In the genomic region with DNA sequence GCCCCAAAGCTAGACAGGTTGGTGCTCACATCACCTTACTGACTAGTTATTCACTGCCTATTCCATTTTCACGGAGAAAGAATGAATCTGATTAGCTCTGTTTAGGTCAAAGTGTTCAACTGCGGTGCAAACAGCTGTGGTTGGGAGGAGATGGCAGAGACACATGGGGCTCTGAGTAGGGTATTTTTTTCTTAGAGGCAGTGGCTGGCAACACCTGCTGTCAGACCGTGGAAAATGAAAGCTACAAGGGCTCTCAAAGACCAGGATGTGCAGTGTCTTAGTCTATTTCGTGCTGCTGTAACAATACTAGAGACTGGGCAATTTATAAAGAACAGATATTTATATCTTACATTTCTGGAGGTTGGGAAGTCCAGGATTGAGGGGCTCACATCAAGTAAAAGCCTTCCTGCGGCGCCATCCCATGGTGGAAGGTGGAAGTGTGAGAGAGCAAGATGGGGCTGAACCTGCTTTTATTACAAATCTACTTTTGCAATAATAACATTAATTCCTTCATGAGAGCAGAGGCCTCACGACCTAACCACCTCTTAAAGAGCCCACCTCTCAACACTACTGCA, we compare ENCODE assay signal across 10 cellular contexts. TPM values are rescaled to one million over a fixed set of nuclear protein-coding genes. Genes with fewer than 3 reads are reported as not detected.
A peak's percentile ranks its signal among the peaks of the same experiment; 100 is the strongest.
DNase-seq lines count a peak whose midpoint lies in the region; ATAC-seq and TF ChIP-seq lines count a peak whose summit lies in the region.
"Had no signal": no experiment of that assay in that cellular context is flagged by ENCODE, and none has a peak within 500 bp of the region (broad histone marks: within the 10 kb centered on the region; RNA-seq: fewer than 3 reads in every experiment).

No MANE protein-coding gene starts in this region.

- no peaks in the 10 kb centered on the region for H3K79me2 ChIP-seq in GM23338 (replicated peaks; ENCODE audit: insufficient read depth)

- no peaks in the 10 kb centered on the region for H3K36me3 ChIP-seq in GM23338 (ENCODE audit: insufficient read depth)

- H3K4me3 ChIP-seq in GM23338: no peak overlapping the region

- H3K36me3 Mint-ChIP-seq in activated CD4-positive, alpha-beta T cell treated with anti-CD3 and anti-CD28 coated beads for 36 hours (ENCODE audit: low read depth): no peaks in the 10 kb centered on the region
- no peaks in the 10 kb centered on the region for H3K36me3 Mint-ChIP-seq in GM23338 (ENCODE audit: low read depth)
- H3K36me3 Mint-ChIP-seq in T-helper 1 cell treated with Interleukin-12 subunit alpha and Interleukin-12 subunit beta and Interleukin-4 antibody, amounts not matched to agents 30 μg/mL and 1 μg/mL, for 36 hours (ENCODE audit: low read depth): no peaks in the 10 kb centered on the region

- H3K4me3 Mint-ChIP-seq in activated CD4-positive, alpha-beta T cell treated with anti-CD3 and anti-CD28 coated beads for 36 hours: no peak overlapping the region
- H3K4me3 Mint-ChIP-seq in GM23338: no peak overlapping the region
- peak overlapping the region; percentile 22 for H3K4me3 Mint-ChIP-seq in T-helper 1 cell treated with Interleukin-12 subunit alpha and Interleukin-12 subunit beta and Interleukin-4 antibody, amounts not matched to agents 30 μg/mL and 1 μg/mL, for 36 hours

- H3K4me2 ChIP-seq in GM23338: no peak overlapping the region

- POLR2A ChIA-PET in activated CD4-positive, alpha-beta T cell treated with anti-CD3 and anti-CD28 coated beads for 36 hours (lab: Charles Lee): no interaction called here

- intact Hi-C loops in activated CD4-positive, alpha-beta T cell treated with anti-CD3 and anti-CD28 coated beads for 36 hours (cut with DNase I, micrococcal nuclease): no loop called here

- H3K4me1 ChIP-seq in GM23338 (ENCODE audit: insufficient read depth): 0 out of 2 replicates have a peak, but pooled peaks cover 3% of the 10 kb centered on the region

- no peaks in the 10 kb centered on the region for H3K9me2 ChIP-seq in GM23338 (ENCODE audit: insufficient read depth)

- no peaks in the 10 kb centered on the region for H3K27me3 ChIP-seq in GM23338 (ENCODE audit: insufficient read depth)

- no peak overlapping the region for H2AFZ ChIP-seq in GM23338

- DNase-seq in activated CD4-positive, alpha-beta T cell treated with anti-CD3 and anti-CD28 coated beads for 36 hours: peak; percentile 30
- no peak for DNase-seq in activated CD4-positive, alpha-beta T cell treated with anti-CD3 and anti-CD28 coated beads, Interleukin-2, amount 50 U/mL, for 4 hours
- DNase-seq in GM23338 (ENCODE audit: low spot score): peak; percentile 57
- DNase-seq in lung microvascular endothelial cell (ENCODE audit: low read depth in 2 of 2): peak; percentile 21 to 34
- DNase-seq in NCI-H1694 (lab: John Stamatoyannopoulos, UW): no peak
- DNase-seq in LoVo (ENCODE audit: low spot score): no peak
- DNase-seq in effector CD4-positive, alpha-beta T cell: no peak

- H3K27me3 Mint-ChIP-seq in activated CD4-positive, alpha-beta T cell treated with anti-CD3 and anti-CD28 coated beads for 36 hours: no peaks in the 10 kb centered on the region
- no peaks in the 10 kb centered on the region for H3K27me3 Mint-ChIP-seq in GM23338 (ENCODE audit: insufficient read depth, low read depth, poor library complexity)
- H3K27me3 Mint-ChIP-seq in T-helper 1 cell treated with Interleukin-12 subunit alpha and Interleukin-12 subunit beta and Interleukin-4 antibody, amounts not matched to agents 30 μg/mL and 1 μg/mL, for 36 hours (ENCODE audit: low read depth): no peaks in the 10 kb centered on the region

- H4K20me1 ChIP-seq in GM23338 (replicated peaks; ENCODE audit: insufficient read depth): no peaks in the 10 kb centered on the region

- no peak overlapping the region for H3K27ac ChIP-seq in GM23338 (ENCODE audit: low read depth)
- H3K27ac ChIP-seq: HL-60 had no signal

- H3K27ac Mint-ChIP-seq in activated CD4-positive, alpha-beta T cell treated with anti-CD3 and anti-CD28 coated beads for 36 hours: no peak overlapping the region
- H3K27ac Mint-ChIP-seq in GM23338: no peak overlapping the region
- peak overlapping the region; percentile 67 for H3K27ac Mint-ChIP-seq in T-helper 1 cell treated with Interleukin-12 subunit alpha and Interleukin-12 subunit beta and Interleukin-4 antibody, amounts not matched to agents 30 μg/mL and 1 μg/mL, for 36 hours

- no peaks in the 10 kb centered on the region for H3K9me3 Mint-ChIP-seq in activated CD4-positive, alpha-beta T cell treated with anti-CD3 and anti-CD28 coated beads for 36 hours (ENCODE audit: low read depth)
- H3K9me3 Mint-ChIP-seq in GM23338: no peaks in the 10 kb centered on the region
- no peaks in the 10 kb centered on the region for H3K9me3 Mint-ChIP-seq in T-helper 1 cell treated with Interleukin-12 subunit alpha and Interleukin-12 subunit beta and Interleukin-4 antibody, amounts not matched to agents 30 μg/mL and 1 μg/mL, for 36 hours

- H3K4me1 Mint-ChIP-seq in activated CD4-positive, alpha-beta T cell treated with anti-CD3 and anti-CD28 coated beads for 36 hours: peaks cover 4% of the 10 kb centered on the region
- H3K4me1 Mint-ChIP-seq in GM23338: peaks cover 4% of the 10 kb centered on the region; the same call in 2 of the 3 replicates
- H3K4me1 Mint-ChIP-seq in T-helper 1 cell treated with Interleukin-12 subunit alpha and Interleukin-12 subunit beta and Interleukin-4 antibody, amounts not matched to agents 30 μg/mL and 1 μg/mL, for 36 hours (ENCODE audit: low read depth): peaks cover 10% of the 10 kb centered on the region

- TF ChIP-seq CTCF in GM23338 (conservative IDR thresholded peaks at IDR 0.05; ENCODE audit: low read depth in 2 of 2): peak; percentile 64 to 75

- peak; percentile 57 for ATAC-seq in activated CD4-positive, alpha-beta T cell treated with anti-CD3 and anti-CD28 coated beads for 36 hours
- peak; percentile 45; the same call in 2 of the 3 replicates for ATAC-seq in GM23338

- CTCF ChIA-PET in activated CD4-positive, alpha-beta T cell treated with anti-CD3 and anti-CD28 coated beads for 36 hours (lab: Charles Lee): interaction anchor here (0.8 to 1.0 kb wide), 2 partner anchors 14 to 181 kb away, joined by 3 to 5 read pairs; no protein-coding TSS in a partner anchor

- H3F3A ChIP-seq in GM23338 (replicated peaks; ENCODE audit: low read depth): no peaks in the 10 kb centered on the region

TF ChIP-seq in GM23338, 12 proteins besides CTCF, POLR2A, EP300 and RAD21 (continues in another document):
- TF ChIP-seq EZH2 (IDR thresholded peaks at IDR 0.05; ENCODE audit: low read depth, unreplicated experiment): no peak
- TF ChIP-seq POLR2AphosphoS5 (IDR thresholded peaks at IDR 0.05; ENCODE audit: low read depth): no peak
- TF ChIP-seq ZNF331 (CRISPR knock-in tag; IDR thresholded peaks at IDR 0.05; ENCODE audit: low read depth): no peak
- no peak for TF ChIP-seq STAT1 (IDR thresholded peaks at IDR 0.05; ENCODE audit: unreplicated experiment)
- no peak for TF ChIP-seq ETS1 (IDR thresholded peaks at IDR 0.05)
- no peak for TF ChIP-seq ZNF114 (CRISPR knock-in tag; IDR thresholded peaks at IDR 0.05)
- no peak for TF ChIP-seq REST (IDR thresholded peaks at IDR 0.05; ENCODE audit: unreplicated experiment)
- TF ChIP-seq CREB1 (CRISPR knock-in tag; IDR thresholded peaks at IDR 0.05; ENCODE audit: low read depth): no peak
- no peak for TF ChIP-seq NANOG (IDR thresholded peaks at IDR 0.05; ENCODE audit: borderline replicate concordance)
- TF ChIP-seq JUNB (IDR thresholded peaks at IDR 0.05; ENCODE audit: unreplicated experiment): no peak
- no peak for TF ChIP-seq EZH2phosphoT487 (IDR thresholded peaks at IDR 0.05; ENCODE audit: unreplicated experiment)

RNA-seq across cellular contexts. Expression of gene NYX, which starts 10.6 kb away (rescaled TPM):
- not detected for total RNA-seq in activated CD4-positive, alpha-beta T cell treated with anti-CD3 and anti-CD28 coated beads for 36 hours
- total RNA-seq in GM23338 (2014; rRNA removed; shearing (Covaris generic)): 0.21 TPM in 1 of 2 replicates, not detected in the other
- polyA plus RNA-seq in GM23338 (2016; fragmentation: Nextera tagmentation; extraction: Ambion mirVana): 0.34 TPM in 1 of 2 replicates, not detected in the other
- total RNA-seq in lung microvascular endothelial cell: not detected in 2 replicates
- total RNA-seq: NCI-H460 had no signal

Comparison
In these comparisons a context has a peak if more than half of its experiments do, and no peak if none do; other contexts are left out.
1. DNase-seq: peak in activated CD4-positive, alpha-beta T cell treated with anti-CD3 and anti-CD28 coated beads for 36 hours (single experiment), GM23338 (single experiment) and lung microvascular endothelial cell (2 of 2); none in activated CD4-positive, alpha-beta T cell treated with anti-CD3 and anti-CD28 coated beads, Interleukin-2, amount 50 U/mL, for 4 hours (0 of 2), NCI-H1694 (single experiment), LoVo (single experiment) and effector CD4-positive, alpha-beta T cell (single experiment).